ENCODE assay signal across 1 cellular context in genomic region chr11:134033276-134033675, GRCh38.
TF ChIP-seq lines count a peak whose summit lies in the region.

No MANE protein-coding gene starts in this region.

TF ChIP-seq in H1, 55 proteins besides CTCF, POLR2A, EP300 and RAD21:
- TF ChIP-seq RXRA (IDR thresholded peaks at IDR 0.05; ENCODE audit: insufficient read depth, low read depth, low read length) (no peak), RBBP5 (IDR thresholded peaks at IDR 0.05; ENCODE audit: borderline replicate concordance, low read depth, low read length) (no peak), TBP (IDR thresholded peaks at IDR 0.05; ENCODE audit: low read depth, low read length) (no peak), CREB1 (IDR thresholded peaks at IDR 0.05) (no peak), SUZ12 (IDR thresholded peaks at IDR 0.05; ENCODE audit: low read length) (no peak), CEBPB (IDR thresholded peaks at IDR 0.05; ENCODE audit: low read depth, low read length) (no peak), TCF12 (IDR thresholded peaks at IDR 0.05; ENCODE audit: low read depth, low read length) (no peak), GABPA (IDR thresholded peaks at IDR 0.05; ENCODE audit: borderline replicate concordance, insufficient read depth, low read length) (no peak), JUN (IDR thresholded peaks at IDR 0.05; ENCODE audit: low read depth, low read length) (no peak), SP1 (IDR thresholded peaks at IDR 0.05; ENCODE audit: low read depth, low read length) (no peak), CBX8 (IDR thresholded peaks at IDR 0.05; ENCODE audit: borderline replicate concordance, low read depth, low read length) (no peak), CHD2 (IDR thresholded peaks at IDR 0.05; ENCODE audit: low read length) (no peak), EZH2 (IDR thresholded peaks at IDR 0.05; ENCODE audit: low read depth, low read length, severe bottlenecking) (no peak)
